1 cellular context compared by ENCODE assay signal in the genomic region with DNA sequence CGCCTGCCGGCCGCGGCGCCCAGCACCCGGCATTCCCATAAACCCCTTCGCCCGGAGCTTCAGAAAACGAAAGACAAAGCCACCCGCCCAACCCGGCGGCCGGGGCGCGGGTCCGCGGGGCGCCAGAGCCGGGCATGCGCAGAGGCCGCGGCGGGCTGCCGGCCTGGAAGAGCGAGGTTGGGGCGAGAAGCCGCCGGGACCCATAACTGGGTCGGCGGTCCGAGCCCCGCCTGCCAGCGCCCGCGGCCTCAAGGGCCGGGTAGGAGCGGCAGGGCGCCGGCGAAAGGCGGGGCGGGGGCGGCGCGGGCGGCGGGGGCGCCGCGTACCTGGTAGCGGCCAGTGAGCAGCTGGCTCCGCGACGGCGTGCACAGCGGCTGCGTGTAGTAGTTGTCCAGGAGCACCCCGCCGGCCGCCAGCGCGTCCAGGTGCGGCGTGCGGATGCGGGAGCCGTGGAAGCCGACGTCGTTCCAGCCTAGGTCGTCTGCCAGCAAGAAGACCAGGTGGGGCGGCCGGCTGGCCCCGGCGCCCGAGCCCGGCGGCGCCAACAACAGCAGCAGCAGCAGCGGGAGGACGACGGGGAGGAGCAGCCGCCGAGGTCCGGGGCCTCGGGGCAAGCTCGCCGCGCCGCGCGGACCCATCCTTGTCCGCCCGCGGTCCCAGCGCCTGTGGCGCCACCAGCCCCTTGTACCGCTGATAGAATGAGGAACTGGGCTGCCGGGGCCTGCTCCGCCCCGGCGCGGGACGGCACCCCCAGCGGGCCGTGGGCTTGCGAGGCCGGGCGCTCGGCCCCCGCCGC.
TF ChIP-seq lines count a peak whose summit lies in the region.

A gene (minus strand): TSS at position 700 of the 796 bp plus-strand sequence. CDS start 62 bp downstream, at position 638.

TF ChIP-seq in SK-N-SH treated with all-trans-retinoic acid at 6 μM for 48 hours, 23 proteins besides CTCF, POLR2A, EP300 and RAD21 (continued from another document):
- TF ChIP-seq, protein P1, sequence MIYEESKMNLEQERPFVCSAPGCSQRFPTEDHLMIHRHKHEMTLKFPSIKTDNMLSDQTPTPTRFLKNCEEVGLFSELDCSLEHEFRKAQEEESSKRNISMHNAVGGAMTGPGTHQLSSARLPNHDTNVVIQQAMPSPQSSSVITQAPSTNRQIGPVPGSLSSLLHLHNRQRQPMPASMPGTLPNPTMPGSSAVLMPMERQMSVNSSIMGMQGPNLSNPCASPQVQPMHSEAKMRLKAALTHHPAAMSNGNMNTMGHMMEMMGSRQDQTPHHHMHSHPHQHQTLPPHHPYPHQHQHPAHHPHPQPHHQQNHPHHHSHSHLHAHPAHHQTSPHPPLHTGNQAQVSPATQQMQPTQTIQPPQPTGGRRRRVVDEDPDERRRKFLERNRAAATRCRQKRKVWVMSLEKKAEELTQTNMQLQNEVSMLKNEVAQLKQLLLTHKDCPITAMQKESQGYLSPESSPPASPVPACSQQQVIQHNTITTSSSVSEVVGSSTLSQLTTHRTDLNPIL (CRISPR knock-in tag; IDR thresholded peaks at IDR 0.05; ENCODE audit: low read depth), result no peak
- TF ChIP-seq ZNF565 (CRISPR knock-in tag; conservative IDR thresholded peaks at IDR 0.05; ENCODE audit: low read depth) (no peak), ZNF8 (CRISPR knock-in tag; IDR thresholded peaks at IDR 0.05) (no peak), CSDC2 (CRISPR knock-in tag; IDR thresholded peaks at IDR 0.05) (no peak), TCF4 (CRISPR knock-in tag; IDR thresholded peaks at IDR 0.05; ENCODE audit: borderline replicate concordance) (no peak), OSR1 (CRISPR knock-in tag; IDR thresholded peaks at IDR 0.05) (no peak), BACH2 (CRISPR knock-in tag; IDR thresholded peaks at IDR 0.05; ENCODE audit: borderline replicate concordance) (no peak), TOX (CRISPR knock-in tag; IDR thresholded peaks at IDR 0.05; ENCODE audit: borderline replicate concordance) (no peak), SNAI2 (CRISPR knock-in tag; IDR thresholded peaks at IDR 0.05) (no peak), ZNF70 (CRISPR knock-in tag; IDR thresholded peaks at IDR 0.05) (no peak), ZFP3 (CRISPR knock-in tag; IDR thresholded peaks at IDR 0.05) (no peak)
- TF ChIP-seq, protein P2, sequence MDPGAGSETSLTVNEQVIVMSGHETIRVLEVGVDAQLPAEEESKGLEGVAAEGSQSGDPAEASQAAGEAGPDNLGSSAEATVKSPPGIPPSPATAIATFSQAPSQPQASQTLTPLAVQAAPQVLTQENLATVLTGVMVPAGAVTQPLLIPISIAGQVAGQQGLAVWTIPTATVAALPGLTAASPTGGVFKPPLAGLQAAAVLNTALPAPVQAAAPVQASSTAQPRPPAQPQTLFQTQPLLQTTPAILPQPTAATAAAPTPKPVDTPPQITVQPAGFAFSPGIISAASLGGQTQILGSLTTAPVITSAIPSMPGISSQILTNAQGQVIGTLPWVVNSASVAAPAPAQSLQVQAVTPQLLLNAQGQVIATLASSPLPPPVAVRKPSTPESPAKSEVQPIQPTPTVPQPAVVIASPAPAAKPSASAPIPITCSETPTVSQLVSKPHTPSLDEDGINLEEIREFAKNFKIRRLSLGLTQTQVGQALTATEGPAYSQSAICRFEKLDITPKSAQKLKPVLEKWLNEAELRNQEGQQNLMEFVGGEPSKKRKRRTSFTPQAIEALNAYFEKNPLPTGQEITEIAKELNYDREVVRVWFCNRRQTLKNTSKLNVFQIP (CRISPR knock-in tag; IDR thresholded peaks at IDR 0.05; ENCODE audit: borderline replicate concordance, low read depth), result no peak
